In genomic region chr1:204293605-204294365, GRCh38 we compare ENCODE assay signal across 12 cellular contexts.
DNase-seq lines count a peak whose midpoint lies in the region; ATAC-seq and TF ChIP-seq lines count a peak whose summit lies in the region.
"Had no signal": no experiment of that assay in that cellular context is flagged by ENCODE, and none has a peak within 500 bp of the region (broad histone marks: within the 10 kb centered on the region; RNA-seq: fewer than 3 reads in every experiment).

No MANE protein-coding gene starts in this region.

- H3K27me3 Mint-ChIP-seq in activated T-cell treated with anti-CD3 and anti-CD28 coated beads, Interleukin-2, amount 50 U/mL, for 24 hours: peaks cover 28% of the 10 kb centered on the region
- H3K27me3 Mint-ChIP-seq in natural killer cell treated with Interleukin-12 subunit alpha and Interleukin-12 subunit beta and Interleukin-15 and Interleukin-18, amount 100 ng/mL, for 72 hours: peaks cover 26 to 29% of the 10 kb centered on the region in 2 donors

- ATAC-seq in Right ventricle myocardium inferior (peak; percentile 79), omental fat pad (ENCODE audit: low FRiP score) (peak; percentile 29), HG03280 (IDR thresholded peaks at IDR 0.05; ENCODE audit: unreplicated experiment) (no peak)
- no peak for ATAC-seq in natural killer cell treated with Interleukin-12 subunit alpha and Interleukin-12 subunit beta and Interleukin-15 and Interleukin-18, amount 100 ng/mL, for 72 hours

- H3K9me3 Mint-ChIP-seq in activated T-cell treated with anti-CD3 and anti-CD28 coated beads, Interleukin-2, amount 50 U/mL, for 24 hours: no peaks in the 10 kb centered on the region
- no peaks in the 10 kb centered on the region for H3K9me3 Mint-ChIP-seq in natural killer cell treated with Interleukin-12 subunit alpha and Interleukin-12 subunit beta and Interleukin-15 and Interleukin-18, amount 100 ng/mL, for 72 hours

- no peak overlapping the region for H3K4me3 Mint-ChIP-seq in activated T-cell treated with anti-CD3 and anti-CD28 coated beads, Interleukin-2, amount 50 U/mL, for 24 hours
- H3K4me3 Mint-ChIP-seq in natural killer cell treated with Interleukin-12 subunit alpha and Interleukin-12 subunit beta and Interleukin-15 and Interleukin-18, amount 100 ng/mL, for 72 hours: no peak overlapping the region

- peaks cover 13% of the 10 kb centered on the region for H3K4me1 Mint-ChIP-seq in activated T-cell treated with anti-CD3 and anti-CD28 coated beads, Interleukin-2, amount 50 U/mL, for 24 hours (ENCODE audit: low read depth)
- H3K4me1 Mint-ChIP-seq in natural killer cell treated with Interleukin-12 subunit alpha and Interleukin-12 subunit beta and Interleukin-15 and Interleukin-18, amount 100 ng/mL, for 72 hours (ENCODE audit: low read depth in 2 of 2): peaks cover 0 to 12% of the 10 kb centered on the region in 2 donors

- TF ChIP-seq CTCF in foreskin fibroblast (IDR thresholded peaks at IDR 0.05; ENCODE audit: low read depth, low read length) (no peak), omental fat pad (IDR thresholded peaks at IDR 0.05) (no peak)

- intact Hi-C loops in Right ventricle myocardium inferior (cut with DNase I) (no loop called here), cardiac septum (cut with DNase I) (no loop called here)

- H3K27ac Mint-ChIP-seq in activated T-cell treated with anti-CD3 and anti-CD28 coated beads, Interleukin-2, amount 50 U/mL, for 24 hours: no peak overlapping the region
- no peak overlapping the region for H3K27ac Mint-ChIP-seq in natural killer cell treated with Interleukin-12 subunit alpha and Interleukin-12 subunit beta and Interleukin-15 and Interleukin-18, amount 100 ng/mL, for 72 hours

- no peak overlapping the region for H3K4me3 ChIP-seq in foreskin fibroblast (ENCODE audit: low read depth in 1 of 2, low read length in 2 of 2)
- H3K4me3 ChIP-seq: pancreas had no signal

- DNase-seq in Right ventricle myocardium inferior (ENCODE audit: missing footprints) (no peak), cardiac septum (ENCODE audit: low spot score) (no peak), foreskin fibroblast (peak; percentile 43 to 67), omental fat pad (ENCODE audit: low spot score) (no peak), SW 1271 (lab: John Stamatoyannopoulos, UW) (no peak)
- no peak for DNase-seq in activated T-cell treated with anti-CD3 and anti-CD28 coated beads, Interleukin-2, amount 50 U/mL, for 24 hours
- DNase-seq in natural killer cell treated with Interleukin-12 subunit alpha and Interleukin-12 subunit beta and Interleukin-15 and Interleukin-18, amount 100 ng/mL, for 72 hours (ENCODE audit: low spot score): no peak
- DNase-seq: MM.1S, NCI-H2227 treated with DMSO at 0.1 percent for 48 hours, pancreas, RPMI8226 had no signal

- no peaks in the 10 kb centered on the region for H3K36me3 Mint-ChIP-seq in activated T-cell treated with anti-CD3 and anti-CD28 coated beads, Interleukin-2, amount 50 U/mL, for 24 hours (ENCODE audit: low read depth)
- H3K36me3 Mint-ChIP-seq in natural killer cell treated with Interleukin-12 subunit alpha and Interleukin-12 subunit beta and Interleukin-15 and Interleukin-18, amount 100 ng/mL, for 72 hours: no peaks in the 10 kb centered on the region

Comparison
In these comparisons a context has a peak if more than half of its experiments do, and no peak if none do; other contexts are left out.
1. ATAC-seq: peak in Right ventricle myocardium inferior (single experiment) and omental fat pad (single experiment); none in HG03280 (single experiment) and natural killer cell treated with Interleukin-12 subunit alpha and Interleukin-12 subunit beta and Interleukin-15 and Interleukin-18, amount 100 ng/mL, for 72 hours (0 of 2).
2. DNase-seq: peak in foreskin fibroblast (2 of 2); none in Right ventricle myocardium inferior (single experiment), cardiac septum (single experiment), omental fat pad (single experiment), activated T-cell treated with anti-CD3 and anti-CD28 coated beads, Interleukin-2, amount 50 U/mL, for 24 hours (single experiment), SW 1271 (0 of 2) and natural killer cell treated with Interleukin-12 subunit alpha and Interleukin-12 subunit beta and Interleukin-15 and Interleukin-18, amount 100 ng/mL, for 72 hours (single experiment).